24 cellular contexts compared by ENCODE assay signal in genomic region chr3:76789262-76789661, GRCh38.
DNase-seq lines count a peak whose midpoint lies in the region; ATAC-seq and TF ChIP-seq lines count a peak whose summit lies in the region.
"Had no signal": no experiment of that assay in that cellular context is flagged by ENCODE, and none has a peak within 500 bp of the region (broad histone marks: within the 10 kb centered on the region; RNA-seq: fewer than 3 reads in every experiment).

No MANE protein-coding gene starts in this region.

- ATAC-seq in GM21723 (IDR thresholded peaks at IDR 0.05; ENCODE audit: unreplicated experiment): no peak
- no peak for ATAC-seq in HG02970 (IDR thresholded peaks at IDR 0.05; ENCODE audit: low FRiP score, unreplicated experiment)
- ATAC-seq: A549, Right ventricle myocardium inferior, SK-N-SH treated with all-trans-retinoic acid at 6 μM for 48 hours had no signal

- H3K27ac ChIP-seq in HUES6 (ENCODE audit: low read depth, low read length) (peak overlapping the region; percentile 50; the same call in 1 of the 2 replicates), mesodermal cell (ENCODE audit: low read depth, low read length, severe bottlenecking) (peak overlapping the region; percentile 43)
- H3K27ac ChIP-seq: A549; BLaER1 treated with 17β-estradiol and CSF1 and Interleukin-3, amounts not matched to agents 10 nM and 100 nM; KMS-11; PC-9; SJCRH30 had no signal

- no peak overlapping the region for H3K4me3 ChIP-seq in HUES6 (ENCODE audit: low read depth, low read length)
- H3K4me3 ChIP-seq in NT2/D1 (ENCODE audit: insufficient read length, low read depth): no peak overlapping the region
- H3K4me3 ChIP-seq in mesodermal cell (ENCODE audit: extremely low read depth, insufficient read depth, low read length, poor library complexity, severe bottlenecking): no peak overlapping the region
- H3K4me3 ChIP-seq: A549; BLaER1 treated with 17β-estradiol and CSF1 and Interleukin-3, amounts not matched to agents 10 nM and 100 nM; PC-9; SJCRH30 had no signal

- H3K4me1 ChIP-seq in HUES6 (ENCODE audit: control insufficient read depth, insufficient read depth, low read length) (peaks cover 10% of the 10 kb centered on the region), NT2/D1 (ENCODE audit: insufficient read depth, insufficient read length) (no peaks in the 10 kb centered on the region), mesodermal cell (ENCODE audit: control insufficient read depth, insufficient read depth, low read length, poor library complexity, severe bottlenecking) (no peaks in the 10 kb centered on the region)
- H3K4me1 ChIP-seq: A549; BLaER1 treated with 17β-estradiol and CSF1 and Interleukin-3, amounts not matched to agents 10 nM and 100 nM; SJCRH30 had no signal

- WGBS in mesodermal cell (ENCODE audit: insufficient coverage in 2 of 2), 2 experiments: 92 to 93% methylated on average over 2 of the region's 4 CpGs

- H3K9me3 ChIP-seq in HUES6 (ENCODE audit: control insufficient read depth, insufficient read depth, low read depth, low read length) (peaks cover 4% of the 10 kb centered on the region; the same call in 1 of the 2 replicates), NT2/D1 (ENCODE audit: insufficient read depth, low read length) (no peaks in the 10 kb centered on the region), mesodermal cell (ENCODE audit: control insufficient read depth, low read length) (no peaks in the 10 kb centered on the region)
- H3K9me3 ChIP-seq: A549, SJCRH30 had no signal

- H3K9ac ChIP-seq in HUES6 (ENCODE audit: low read length): no peak overlapping the region
- H3K9ac ChIP-seq in NT2/D1 (ENCODE audit: insufficient read length, low read depth): no peak overlapping the region
- H3K9ac ChIP-seq: BLaER1 treated with 17β-estradiol and CSF1 and Interleukin-3, amounts not matched to agents 10 nM and 100 nM; KMS-11 had no signal

- no peak for TF ChIP-seq CTCF in GM13977 (IDR thresholded peaks at IDR 0.05; ENCODE audit: extremely low read depth, insufficient read depth, missing control alignments)

- H3K36me3 ChIP-seq in HUES6 (ENCODE audit: control insufficient read depth, insufficient read depth, low read length) (no peaks in the 10 kb centered on the region), NT2/D1 (ENCODE audit: insufficient read depth, insufficient read length, low read length) (no peaks in the 10 kb centered on the region), mesodermal cell (ENCODE audit: control insufficient read depth, insufficient read depth, low read length) (no peaks in the 10 kb centered on the region)
- H3K36me3 ChIP-seq: BLaER1 treated with 17β-estradiol and CSF1 and Interleukin-3, amounts not matched to agents 10 nM and 100 nM; SJCRH30 had no signal

- in situ Hi-C loops in GM13977 (cut with MboI; ENCODE audit: low pct_unique_long_range_greater_than_20kb, low sequenced_read_pairs, unreplicated experiment): no loop called here

- peak; percentile 18 for DNase-seq in NT2/D1 (ENCODE audit: low read depth, low spot score)
- peak; percentile 10 for DNase-seq in iPS-NIHi11 (ENCODE audit: low spot score)
- no peak for DNase-seq in stimulated activated CD4-positive, alpha-beta T cell treated with anti-CD3 and anti-CD28 coated beads, Interleukin-2, amount 100 ng/mL, for 24 hours
- no peak for DNase-seq in GM13977 (ENCODE audit: low spot score)
- DNase-seq: AML-193; CD4-positive, alpha-beta T cell; COR-L47; MM.1S; NCI-H1694 treated with DMSO at 0.1 percent for 48 hours; NCI-H2081 treated with DMSO at 0.1 percent for 48 hours; NCI-H524 treated with DMSO at 0.1 percent for 48 hours; NCI-H82; NK-92 treated with Interleukin-12 subunit alpha and Interleukin-12 subunit beta, amount 100 ng/mL, for 24 hours; PC-9; SJCRH30 had no signal

- no peaks in the 10 kb centered on the region for H3K27me3 ChIP-seq in HUES6 (ENCODE audit: control insufficient read depth, insufficient read depth, low read length)
- H3K27me3 ChIP-seq in NT2/D1 (ENCODE audit: insufficient read depth, insufficient read length): no peaks in the 10 kb centered on the region
- H3K27me3 ChIP-seq: BLaER1 treated with 17β-estradiol and CSF1 and Interleukin-3, amounts not matched to agents 10 nM and 100 nM; SJCRH30 had no signal

Comparison
In these comparisons a context has a peak if more than half of its experiments do, and no peak if none do; other contexts are left out.
1. DNase-seq: peak in NT2/D1 (single experiment) and iPS-NIHi11 (single experiment); none in stimulated activated CD4-positive, alpha-beta T cell treated with anti-CD3 and anti-CD28 coated beads, Interleukin-2, amount 100 ng/mL, for 24 hours (0 of 2) and GM13977 (single experiment).